ENCODE assay signal across 9 cellular contexts in genomic region chr1:16912791-16913615, GRCh38. TPM values are rescaled to one million over a fixed set of nuclear protein-coding genes. Genes with fewer than 3 reads are reported as not detected.
A peak's percentile ranks its signal among the peaks of the same experiment; 100 is the strongest.
DNase-seq lines count a peak whose midpoint lies in the region; ATAC-seq and TF ChIP-seq lines count a peak whose summit lies in the region.
"Not testable (repeated sequence)": the region's sequence is repeated elsewhere in the genome, so short reads cannot be mapped to it uniquely, and the experiment has no call there.
"Had no signal": no experiment of that assay in that cellular context is flagged by ENCODE, and none has a peak within 500 bp of the region (broad histone marks: within the 10 kb centered on the region; RNA-seq: fewer than 3 reads in every experiment).

No MANE protein-coding gene starts in this region.

- CTCF ChIA-PET in OCI-LY7 (lab: Charles Lee; ENCODE audit: unreplicated experiment), result not testable (repeated sequence)

- not testable (repeated sequence) for BruUV-seq in OCI-LY7 (replicated peaks; lab: Mats Ljungman, UMichigan)

- H3K27me3 ChIP-seq in colonic mucosa; muscle layer of colon (ENCODE audit: control insufficient read depth in 1 of 2, insufficient read depth in 2 of 2, low read length in 2 of 2); skeletal muscle tissue (ENCODE audit: control insufficient read depth in 3 of 3, insufficient read depth in 3 of 3, low read length in 3 of 3): not testable (repeated sequence)

- H3K9me2 ChIP-seq in OCI-LY7 (ENCODE audit: insufficient read depth, low read length), result not testable (repeated sequence)

- H3K4me3 ChIP-seq in OCI-LY7 (ENCODE audit: low read depth, low read length, poor library complexity, severe bottlenecking) (peak overlapping the region; percentile 74), colonic mucosa (peak overlapping the region; percentile 89), muscle layer of colon (ENCODE audit: low read depth in 1 of 2, low read length in 2 of 2) (peak overlapping the region; percentile 45 to 80), skeletal muscle tissue (ENCODE audit: low read length in 3 of 3) (peak overlapping the region; percentile 72 to 93 (median 88))

- POLR2A ChIA-PET in OCI-LY7 (lab: Charles Lee), result interaction anchor here (0.7 kb wide), 1 partner anchor 8 kb away, joined by 3 read pairs; no protein-coding TSS in a partner anchor

- not testable (repeated sequence) for H3K79me2 ChIP-seq in OCI-LY7 (ENCODE audit: insufficient read depth, low read depth, low read length)

- H3K27me3 Mint-ChIP-seq in activated T-cell treated with anti-CD3 and anti-CD28 coated beads, Interleukin-2, amount 50 U/mL, for 4 hours (ENCODE audit: low read depth), result not testable (repeated sequence)

- not testable (repeated sequence) for DNase-seq in OCI-LY7 (ENCODE audit: low spot score); activated T-cell treated with anti-CD3 and anti-CD28 coated beads, Interleukin-2, amount 50 U/mL, for 4 hours; colonic mucosa
- DNase-seq in left ventricle myocardium superior, result peak; percentile 43

- H3K4me3 Mint-ChIP-seq in activated T-cell treated with anti-CD3 and anti-CD28 coated beads, Interleukin-2, amount 50 U/mL, for 4 hours, result peak overlapping the region; percentile 79

- intact Hi-C loops in OCI-LY7 (cut with micrococcal nuclease; ENCODE audit: unreplicated experiment), result loop anchor here (5.0 kb wide), 1 partner anchor 134 kb away; no protein-coding TSS in a partner anchor
- intact Hi-C loops in colonic mucosa (cut with DNase I); left ventricle myocardium superior (cut with micrococcal nuclease): not testable (repeated sequence)

- peak overlapping the region; percentile 77 for H3K27ac ChIP-seq in 22Rv1
- H3K27ac ChIP-seq in OCI-LY7 (ENCODE audit: low read depth, low read length, poor library complexity, severe bottlenecking); colonic mucosa: not testable (repeated sequence)
- peak overlapping the region; percentile 49 for H3K27ac ChIP-seq in muscle layer of colon (ENCODE audit: low read depth, low read length)
- peak overlapping the region; percentile 68 for H3K27ac ChIP-seq in skeletal muscle tissue (ENCODE audit: low read depth, low read length)

- not testable (repeated sequence) for H3K36me3 ChIP-seq in OCI-LY7 (ENCODE audit: insufficient read depth, low read length); colonic mucosa; muscle layer of colon (ENCODE audit: insufficient read depth, low read length); skeletal muscle tissue (ENCODE audit: control insufficient read depth in 3 of 3, insufficient read depth in 3 of 3, low read length in 3 of 3)

- H3K4me1 ChIP-seq in OCI-LY7 (ENCODE audit: insufficient read depth, low read length, poor library complexity, severe bottlenecking) (peaks cover 11% of the 10 kb centered on the region), muscle layer of colon (ENCODE audit: insufficient read depth, low read length) (peaks cover 21% of the 10 kb centered on the region), skeletal muscle tissue (ENCODE audit: control insufficient read depth in 3 of 3, insufficient read depth in 3 of 3, low read length in 3 of 3) (peaks cover 9 to 37% (median 28%) of the 10 kb centered on the region in 3 donors)
- not testable (repeated sequence) for H3K4me1 ChIP-seq in colonic mucosa

- H3K9ac ChIP-seq in colonic mucosa (ENCODE audit: low read depth in 2 of 2, low read length in 2 of 2), result peak overlapping the region; percentile 27 to 84
- H3K9ac ChIP-seq in muscle layer of colon (ENCODE audit: low read length), result not testable (repeated sequence)
- peak overlapping the region; percentile 81 to 99 (median 86) for H3K9ac ChIP-seq in skeletal muscle tissue (ENCODE audit: low read depth in 1 of 3, low read length in 3 of 3)

- H3K4me2 ChIP-seq in OCI-LY7 (ENCODE audit: low read length), result peak overlapping the region; percentile 87

- ATAC-seq in GM21528 (IDR thresholded peaks at IDR 0.05; ENCODE audit: low FRiP score, unreplicated experiment), result peak; percentile 3
- not testable (repeated sequence) for ATAC-seq in activated T-cell treated with anti-CD3 and anti-CD28 coated beads, Interleukin-2, amount 50 U/mL, for 4 hours
- peak; percentile 4 for ATAC-seq in left ventricle myocardium superior

- peaks cover 34% of the 10 kb centered on the region for H3K4me1 Mint-ChIP-seq in activated T-cell treated with anti-CD3 and anti-CD28 coated beads, Interleukin-2, amount 50 U/mL, for 4 hours (ENCODE audit: low read depth)

- H3K9me3 Mint-ChIP-seq in activated T-cell treated with anti-CD3 and anti-CD28 coated beads, Interleukin-2, amount 50 U/mL, for 4 hours, result not testable (repeated sequence)

- not testable (repeated sequence) for TF ChIP-seq CTCF in 22Rv1 (IDR thresholded peaks at IDR 0.05); OCI-LY7 (conservative IDR thresholded peaks at IDR 0.05; ENCODE audit: low read length); colonic mucosa (IDR thresholded peaks at IDR 0.05)

- H2AFZ ChIP-seq in OCI-LY7 (ENCODE audit: low read length), result peak overlapping the region; percentile 70; the same call in 1 of the 2 replicates

- H4K20me1 ChIP-seq in OCI-LY7 (ENCODE audit: insufficient read depth, low read length), result not testable (repeated sequence)

- not testable (repeated sequence) for H3K9me3 ChIP-seq in OCI-LY7 (ENCODE audit: low read length); colonic mucosa; muscle layer of colon (ENCODE audit: low read length); skeletal muscle tissue (ENCODE audit: control insufficient read depth in 3 of 3, low read length in 3 of 3)

- not testable (repeated sequence) for H3K36me3 Mint-ChIP-seq in activated T-cell treated with anti-CD3 and anti-CD28 coated beads, Interleukin-2, amount 50 U/mL, for 4 hours (ENCODE audit: insufficient read depth)

RNA-seq across cellular contexts. Expression of gene CROCC, which starts 8.7 kb away (rescaled TPM):
- total RNA-seq in OCI-LY7 (2014; rRNA removed; shearing (Covaris generic)), result 36.3 and 57.9 TPM in 2 replicates
- total RNA-seq in OCI-LY7 (2022) (54.0 and 54.1 TPM in 2 replicates), colonic mucosa (10 to 100 TPM in 1 of 2 donors, 1 to 10 TPM in 1; 6.9 to 21.6 TPM), left ventricle myocardium superior (7.9 TPM), skeletal muscle tissue (6.8 TPM)
- 10 to 100 TPM; 20.0 to 24.7 (median 20.3) TPM for total RNA-seq in activated T-cell treated with anti-CD3 and anti-CD28 coated beads, Interleukin-2, amount 50 U/mL, for 4 hours

RNA-seq across cellular contexts. Expression of gene RNU1-2, which starts 17.2 kb away (rescaled TPM):
- total RNA-seq in OCI-LY7 (2014; rRNA removed; shearing (Covaris generic)), result under 0.01 TPM in 2 replicates
- total RNA-seq in OCI-LY7 (2022) (1,721 and 1,968 TPM in 2 replicates), colonic mucosa (1,000 to 10,000 TPM; 1,159 to 2,517 TPM), left ventricle myocardium superior (4,234 TPM), skeletal muscle tissue (under 0.01 TPM)
- 1,000 to 10,000 TPM; 1,321 to 1,622 (median 1,616) TPM for total RNA-seq in activated T-cell treated with anti-CD3 and anti-CD28 coated beads, Interleukin-2, amount 50 U/mL, for 4 hours
- total RNA-seq: H4 had no signal
